8 cellular contexts compared by ENCODE assay signal in genomic region chr2:48508461-48509124, GRCh38. TPM values are rescaled to one million over a fixed set of nuclear protein-coding genes. Genes with fewer than 3 reads are reported as not detected.
DNase-seq lines count a peak whose midpoint lies in the region; ATAC-seq and TF ChIP-seq lines count a peak whose summit lies in the region.

No MANE protein-coding gene starts in this region.

- H3K36me3 Mint-ChIP-seq in activated T-cell treated with anti-CD3 and anti-CD28 coated beads, Interleukin-2, amount 50 U/mL, for 24 hours (ENCODE audit: low read depth), result peaks cover 88% of the 10 kb centered on the region

- peak overlapping the region; percentile 71 for H3K27ac Mint-ChIP-seq in activated T-cell treated with anti-CD3 and anti-CD28 coated beads, Interleukin-2, amount 50 U/mL, for 24 hours

- WGBS in thyroid gland, 2 donors, result 67 to 72% methylated on average over 5 of the region's 5 CpGs

- H3K27me3 ChIP-seq in thyroid gland, result no peaks in the 10 kb centered on the region

- ATAC-seq in GM18517 (IDR thresholded peaks at IDR 0.05; ENCODE audit: unreplicated experiment), result no peak

- no peaks in the 10 kb centered on the region for H3K9me3 ChIP-seq in thyroid gland

- no peak overlapping the region for H3K4me3 Mint-ChIP-seq in activated T-cell treated with anti-CD3 and anti-CD28 coated beads, Interleukin-2, amount 50 U/mL, for 24 hours

- intact Hi-C loops in thyroid gland (cut with DNase I), result no loop called here

- H3K36me3 ChIP-seq in thyroid gland, result peaks cover 5 to 20% of the 10 kb centered on the region in 2 donors

- TF ChIP-seq POLR2A in thyroid gland (IDR thresholded peaks at IDR 0.05), result no peak

- H3K4me1 Mint-ChIP-seq in activated T-cell treated with anti-CD3 and anti-CD28 coated beads, Interleukin-2, amount 50 U/mL, for 24 hours (ENCODE audit: low read depth), result peaks cover 22% of the 10 kb centered on the region

- H3K27me3 Mint-ChIP-seq in activated T-cell treated with anti-CD3 and anti-CD28 coated beads, Interleukin-2, amount 50 U/mL, for 24 hours, result no peaks in the 10 kb centered on the region

- peaks cover 22 to 28% of the 10 kb centered on the region in 2 donors for H3K4me1 ChIP-seq in thyroid gland

- H3K9me3 Mint-ChIP-seq in activated T-cell treated with anti-CD3 and anti-CD28 coated beads, Interleukin-2, amount 50 U/mL, for 24 hours, result no peaks in the 10 kb centered on the region

- peak overlapping the region; percentile 27 to 74 (median 48) for H3K27ac ChIP-seq in thyroid gland

- DNase-seq in activated T-cell treated with anti-CD3 and anti-CD28 coated beads, Interleukin-2, amount 50 U/mL, for 24 hours, result no peak
- no peak for DNase-seq in activated T-cell treated with anti-CD3 and anti-CD28 coated beads for 4 hours
- DNase-seq in amniotic epithelial cell (ENCODE audit: low read depth), result peak; percentile 96
- peak; percentile 54 for DNase-seq in iPS-NIHi11 (ENCODE audit: low spot score)
- peak in 1 of 2 donors; percentile 9 for DNase-seq in thyroid gland
- no peak for DNase-seq in GM20000 (ENCODE audit: low spot score)
- no peak for DNase-seq in RKO (ENCODE audit: low spot score)

- TF ChIP-seq CTCF in thyroid gland (IDR thresholded peaks at IDR 0.05), result no peak
- no peak for TF ChIP-seq CTCF in GM20000 (IDR thresholded peaks at IDR 0.05; ENCODE audit: extremely low read depth, missing control alignments)

- no peak overlapping the region for H3K4me3 ChIP-seq in thyroid gland (replicated peaks in 1 of 3)

RNA-seq across cellular contexts. Expression of gene STON1, which starts 21.4 kb away (rescaled TPM):
- 10 to 100 TPM; 11.4 to 29.8 (median 15.3) TPM for total RNA-seq in thyroid gland

Comparison
In these comparisons a context has a peak if more than half of its experiments do, and no peak if none do; other contexts are left out.
1. DNase-seq: peak in amniotic epithelial cell (single experiment) and iPS-NIHi11 (single experiment); none in activated T-cell treated with anti-CD3 and anti-CD28 coated beads, Interleukin-2, amount 50 U/mL, for 24 hours (single experiment), activated T-cell treated with anti-CD3 and anti-CD28 coated beads for 4 hours (single experiment), GM20000 (single experiment) and RKO (single experiment).